8 cellular contexts compared by ENCODE assay signal in genomic region chr14:70641548-70642312, GRCh38. TPM values are rescaled to one million over a fixed set of nuclear protein-coding genes. Genes with fewer than 3 reads are reported as not detected.
DNase-seq lines count a peak whose midpoint lies in the region; ATAC-seq and TF ChIP-seq lines count a peak whose summit lies in the region.

Gene TTC9, plus strand, starts transcription at chr14:70641916. Its CDS starts 214 bp downstream, at chr14:70642130.

- TF ChIP-seq CTCF in HL-60 (IDR thresholded peaks at IDR 0.05; ENCODE audit: insufficient read depth, low read length) = no peak
- no peak for TF ChIP-seq CTCF in foreskin keratinocyte (conservative IDR thresholded peaks at IDR 0.05)
- no peak for TF ChIP-seq CTCF in omental fat pad (IDR thresholded peaks at IDR 0.05)

- H3K27ac ChIP-seq in HL-60 (replicated peaks) (no peak within 1 kb of the TSS), foreskin keratinocyte (no peak within 1 kb of the TSS)

- no peaks in the 10 kb centered on the region for H3K4me1 ChIP-seq in foreskin keratinocyte

- H3K4me3 ChIP-seq in HL-60 (replicated peaks; ENCODE audit: insufficient read depth, low read length) = peak within 1 kb of the TSS; percentile 52

- DNase-seq in NCI-H1417 (lab: John Stamatoyannopoulos, UW) = peak; percentile 73 to 89 (median 84)
- DNase-seq in NCI-H1417 treated with DMSO at 0.1 percent for 48 hours (lab: John Stamatoyannopoulos, UW) = no peak
- DNase-seq in HL-60 (ENCODE audit: low read depth in 1 of 2, low spot score in 1 of 2) = no peak
- peak; percentile 39 to 52 for DNase-seq in activated T-cell treated with anti-CD3 and anti-CD28 coated beads, Interleukin-2, amount 50 U/mL, for 48 hours
- DNase-seq in foreskin keratinocyte = no peak
- DNase-seq in omental fat pad (ENCODE audit: low spot score) = no peak

- ATAC-seq in foreskin keratinocyte (peak; percentile 33), omental fat pad (ENCODE audit: low FRiP score) (peak; percentile 73), HG03175 (IDR thresholded peaks at IDR 0.05; ENCODE audit: unreplicated experiment) (no peak), GM19467 (IDR thresholded peaks at IDR 0.05; ENCODE audit: unreplicated experiment) (no peak)

- H3K27me3 ChIP-seq in HL-60 (ENCODE audit: insufficient read depth, poor library complexity, severe bottlenecking) (no peaks in the 10 kb centered on the region), foreskin keratinocyte (peaks cover 44% of the 10 kb centered on the region)

RNA-seq across cellular contexts. Expression of gene TTC9, which starts in this region (rescaled TPM):
- total RNA-seq in foreskin keratinocyte (0.28 and 0.95 TPM in 2 replicates), omental fat pad (1 to 10 TPM; 1.1 to 1.5 (median 1.2) TPM)
- polyA plus RNA-seq in foreskin keratinocyte = 0.29 and 0.75 TPM in 2 replicates

Comparison
In these comparisons a context has a peak if more than half of its experiments do, and no peak if none do; other contexts are left out.
1. DNase-seq: peak in NCI-H1417 (3 of 3) and activated T-cell treated with anti-CD3 and anti-CD28 coated beads, Interleukin-2, amount 50 U/mL, for 48 hours (2 of 2); none in NCI-H1417 treated with DMSO at 0.1 percent for 48 hours (single experiment), HL-60 (0 of 2), foreskin keratinocyte (0 of 2) and omental fat pad (single experiment).
2. Peak in ATAC-seq in foreskin keratinocyte; RNA of the gene not detected or under 1 TPM.